ENCODE assay signal across 1 cellular context in the genomic region with DNA sequence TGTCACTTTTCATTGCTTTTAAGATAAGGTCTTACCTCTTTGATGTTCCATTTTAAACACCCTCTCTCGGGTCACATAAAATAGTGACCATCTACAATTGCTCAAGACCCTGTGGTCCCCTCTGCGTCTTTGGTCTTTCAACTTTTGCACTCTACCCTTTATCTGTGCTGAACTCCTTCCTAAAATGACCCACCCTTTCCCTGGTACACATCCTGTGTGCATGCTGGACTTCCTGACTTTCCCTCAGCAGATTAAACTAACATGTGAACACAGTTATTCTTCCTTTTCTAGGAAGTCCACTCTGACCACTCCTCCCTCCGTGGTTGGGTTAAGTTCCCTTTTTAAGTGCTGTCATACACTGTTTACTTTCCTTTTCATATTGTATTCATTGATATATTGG.
TF ChIP-seq lines count a peak whose summit lies in the region.

No MANE protein-coding gene starts in this region.

TF ChIP-seq in HepG2, 621 proteins besides CTCF, POLR2A, EP300 and RAD21 (continued from another document):
- TF ChIP-seq, protein P1, sequence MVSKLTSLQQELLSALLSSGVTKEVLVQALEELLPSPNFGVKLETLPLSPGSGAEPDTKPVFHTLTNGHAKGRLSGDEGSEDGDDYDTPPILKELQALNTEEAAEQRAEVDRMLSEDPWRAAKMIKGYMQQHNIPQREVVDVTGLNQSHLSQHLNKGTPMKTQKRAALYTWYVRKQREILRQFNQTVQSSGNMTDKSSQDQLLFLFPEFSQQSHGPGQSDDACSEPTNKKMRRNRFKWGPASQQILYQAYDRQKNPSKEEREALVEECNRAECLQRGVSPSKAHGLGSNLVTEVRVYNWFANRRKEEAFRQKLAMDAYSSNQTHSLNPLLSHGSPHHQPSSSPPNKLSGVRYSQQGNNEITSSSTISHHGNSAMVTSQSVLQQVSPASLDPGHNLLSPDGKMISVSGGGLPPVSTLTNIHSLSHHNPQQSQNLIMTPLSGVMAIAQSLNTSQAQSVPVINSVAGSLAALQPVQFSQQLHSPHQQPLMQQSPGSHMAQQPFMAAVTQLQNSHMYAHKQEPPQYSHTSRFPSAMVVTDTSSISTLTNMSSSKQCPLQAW (CRISPR knock-in tag; IDR thresholded peaks at IDR 0.05), result no peak
